Comparison of ENCODE assay signal across 1 cellular context in genomic region chr5:93249651-93250289, GRCh38.
TF ChIP-seq lines count a peak whose summit lies in the region.

No MANE protein-coding gene starts in this region.

TF ChIP-seq in HepG2, 621 proteins besides CTCF, POLR2A, EP300 and RAD21 (continued from another document):
- TF ChIP-seq BCLAF1 (IDR thresholded peaks at IDR 0.05) (no peak), ZBTB38 (CRISPR knock-in tag; IDR thresholded peaks at IDR 0.05) (peak; percentile 76; the same call in 1 of the 2 replicates), KAT7 (CRISPR knock-in tag; IDR thresholded peaks at IDR 0.05; ENCODE audit: borderline replicate concordance) (no peak), NFE2L2 (IDR thresholded peaks at IDR 0.05; ENCODE audit: low read length) (no peak), ZBTB33 (CRISPR knock-in tag; IDR thresholded peaks at IDR 0.05) (0 out of 2 replicates have a peak, but pooled peaks have one; percentile 21)
